Comparison of ENCODE assay signal across 1 cellular context in the genomic region with DNA sequence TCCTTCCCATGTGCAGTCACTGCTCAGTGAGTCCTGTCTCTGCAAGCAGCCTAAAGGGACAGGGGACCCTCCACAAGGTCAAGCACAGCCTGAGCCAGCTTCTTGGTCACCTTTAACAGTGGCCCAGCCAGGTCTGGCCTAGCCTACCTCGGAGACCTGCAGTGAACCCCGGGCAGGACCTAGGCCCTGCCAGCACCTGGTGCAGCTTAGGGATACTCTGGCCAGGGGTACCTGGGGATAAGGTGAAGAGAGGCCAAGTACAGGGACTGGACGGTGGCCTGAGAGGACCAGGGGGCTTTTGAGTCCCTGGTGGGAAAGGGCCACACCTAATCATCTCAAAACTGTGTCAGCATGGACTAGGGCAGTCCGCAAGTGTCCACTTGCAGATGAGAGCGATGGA.
TF ChIP-seq lines count a peak whose summit lies in the region.

No MANE protein-coding gene starts in this region.

TF ChIP-seq in liver, 16 proteins besides CTCF, POLR2A, EP300 and RAD21 (continued from another document):
- TF ChIP-seq, protein P1, sequence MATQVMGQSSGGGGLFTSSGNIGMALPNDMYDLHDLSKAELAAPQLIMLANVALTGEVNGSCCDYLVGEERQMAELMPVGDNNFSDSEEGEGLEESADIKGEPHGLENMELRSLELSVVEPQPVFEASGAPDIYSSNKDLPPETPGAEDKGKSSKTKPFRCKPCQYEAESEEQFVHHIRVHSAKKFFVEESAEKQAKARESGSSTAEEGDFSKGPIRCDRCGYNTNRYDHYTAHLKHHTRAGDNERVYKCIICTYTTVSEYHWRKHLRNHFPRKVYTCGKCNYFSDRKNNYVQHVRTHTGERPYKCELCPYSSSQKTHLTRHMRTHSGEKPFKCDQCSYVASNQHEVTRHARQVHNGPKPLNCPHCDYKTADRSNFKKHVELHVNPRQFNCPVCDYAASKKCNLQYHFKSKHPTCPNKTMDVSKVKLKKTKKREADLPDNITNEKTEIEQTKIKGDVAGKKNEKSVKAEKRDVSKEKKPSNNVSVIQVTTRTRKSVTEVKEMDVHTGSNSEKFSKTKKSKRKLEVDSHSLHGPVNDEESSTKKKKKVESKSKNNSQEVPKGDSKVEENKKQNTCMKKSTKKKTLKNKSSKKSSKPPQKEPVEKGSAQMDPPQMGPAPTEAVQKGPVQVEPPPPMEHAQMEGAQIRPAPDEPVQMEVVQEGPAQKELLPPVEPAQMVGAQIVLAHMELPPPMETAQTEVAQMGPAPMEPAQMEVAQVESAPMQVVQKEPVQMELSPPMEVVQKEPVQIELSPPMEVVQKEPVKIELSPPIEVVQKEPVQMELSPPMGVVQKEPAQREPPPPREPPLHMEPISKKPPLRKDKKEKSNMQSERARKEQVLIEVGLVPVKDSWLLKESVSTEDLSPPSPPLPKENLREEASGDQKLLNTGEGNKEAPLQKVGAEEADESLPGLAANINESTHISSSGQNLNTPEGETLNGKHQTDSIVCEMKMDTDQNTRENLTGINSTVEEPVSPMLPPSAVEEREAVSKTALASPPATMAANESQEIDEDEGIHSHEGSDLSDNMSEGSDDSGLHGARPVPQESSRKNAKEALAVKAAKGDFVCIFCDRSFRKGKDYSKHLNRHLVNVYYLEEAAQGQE (IDR thresholded peaks at IDR 0.05) = no peak
- TF ChIP-seq, protein P2, sequence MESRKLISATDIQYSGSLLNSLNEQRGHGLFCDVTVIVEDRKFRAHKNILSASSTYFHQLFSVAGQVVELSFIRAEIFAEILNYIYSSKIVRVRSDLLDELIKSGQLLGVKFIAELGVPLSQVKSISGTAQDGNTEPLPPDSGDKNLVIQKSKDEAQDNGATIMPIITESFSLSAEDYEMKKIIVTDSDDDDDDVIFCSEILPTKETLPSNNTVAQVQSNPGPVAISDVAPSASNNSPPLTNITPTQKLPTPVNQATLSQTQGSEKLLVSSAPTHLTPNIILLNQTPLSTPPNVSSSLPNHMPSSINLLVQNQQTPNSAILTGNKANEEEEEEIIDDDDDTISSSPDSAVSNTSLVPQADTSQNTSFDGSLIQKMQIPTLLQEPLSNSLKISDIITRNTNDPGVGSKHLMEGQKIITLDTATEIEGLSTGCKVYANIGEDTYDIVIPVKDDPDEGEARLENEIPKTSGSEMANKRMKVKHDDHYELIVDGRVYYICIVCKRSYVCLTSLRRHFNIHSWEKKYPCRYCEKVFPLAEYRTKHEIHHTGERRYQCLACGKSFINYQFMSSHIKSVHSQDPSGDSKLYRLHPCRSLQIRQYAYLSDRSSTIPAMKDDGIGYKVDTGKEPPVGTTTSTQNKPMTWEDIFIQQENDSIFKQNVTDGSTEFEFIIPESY (IDR thresholded peaks at IDR 0.05) = no peak
- TF ChIP-seq GABPA (IDR thresholded peaks at IDR 0.05 in 1 of 2, conservative IDR thresholded peaks at IDR 0.05 in 1 of 2) (no peak), SP1 (IDR thresholded peaks at IDR 0.05) (no peak), FOXA2 (IDR thresholded peaks at IDR 0.05) (no peak)
